In the genomic region with DNA sequence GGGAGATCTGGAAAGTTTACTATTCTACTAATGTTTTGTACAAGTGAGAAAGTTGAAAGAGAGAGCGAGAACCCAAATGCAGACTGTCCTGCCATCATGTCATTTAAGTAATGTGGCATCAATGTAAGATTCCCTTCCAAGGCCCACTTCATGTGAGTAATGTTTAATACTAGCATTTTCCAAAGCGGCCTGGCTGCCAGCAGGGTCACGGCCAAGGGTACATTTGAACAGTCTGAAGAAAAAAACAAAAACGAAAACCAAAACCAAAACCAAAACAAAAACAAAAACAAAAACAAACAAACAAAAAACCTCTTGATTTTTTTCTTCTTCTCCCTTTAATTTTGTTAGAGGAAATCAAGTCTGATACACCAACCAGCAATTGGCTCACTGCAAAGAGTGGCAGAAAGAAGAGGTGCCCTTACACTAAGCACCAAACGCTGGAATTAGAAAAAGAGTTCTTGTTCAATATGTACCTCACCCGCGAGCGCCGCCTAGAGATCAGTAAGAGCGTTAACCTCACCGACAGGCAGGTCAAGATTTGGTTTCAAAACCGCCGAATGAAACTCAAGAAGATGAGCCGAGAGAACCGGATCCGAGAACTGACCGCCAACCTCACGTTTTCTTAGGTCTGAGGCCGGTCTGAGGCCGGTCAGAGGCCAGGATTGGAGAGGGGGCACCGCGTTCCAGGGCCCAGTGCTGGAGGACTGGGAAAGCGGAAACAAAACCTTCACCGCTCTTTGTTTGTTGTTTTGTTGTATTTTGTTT, we compare ENCODE assay signal across 8 cellular contexts. TPM values are rescaled to one million over a fixed set of nuclear protein-coding genes. Genes with fewer than 3 reads are reported as not detected.
A peak's percentile ranks its signal among the peaks of the same experiment; 100 is the strongest.
DNase-seq lines count a peak whose midpoint lies in the region; ATAC-seq, FAIRE-seq and TF ChIP-seq lines count a peak whose summit lies in the region.

No MANE protein-coding gene starts in this region.

- no peak overlapping the region for H3K4me3 ChIP-seq in CD8-positive, alpha-beta memory T cell (ENCODE audit: low read length)
- H3K4me3 ChIP-seq in HAP-1 (peak overlapping the region; percentile 13; the same call in 1 of the 2 replicates), kidney (ENCODE audit: low read length in 2 of 2) (peak overlapping the region; percentile 62 to 69)

- POLR2A ChIA-PET in CD8-positive, alpha-beta memory T cell (lab: Charles Lee): no interaction called here

- H3K4me1 ChIP-seq in CD8-positive, alpha-beta memory T cell (ENCODE audit: insufficient read depth, low read length): no peaks in the 10 kb centered on the region
- H3K4me1 ChIP-seq in HAP-1 (no peaks in the 10 kb centered on the region), kidney (ENCODE audit: control insufficient read depth in 1 of 2, insufficient read depth in 1 of 2, low read depth in 1 of 2, low read length in 2 of 2) (peaks cover 0 to 2% of the 10 kb centered on the region in 2 donors)

- no peak overlapping the region for H3K27ac ChIP-seq in CD8-positive, alpha-beta memory T cell (ENCODE audit: low read depth, low read length)
- peak overlapping the region; percentile 93 to 94 for H3K27ac ChIP-seq in kidney (ENCODE audit: low read depth in 2 of 2, low read length in 2 of 2)

- H3K27ac Mint-ChIP-seq in CD8-positive, alpha-beta memory T cell: peak overlapping the region in 2 of 8 donors; percentile 21 to 77

- no peak for DNase-seq in CD8-positive, alpha-beta memory T cell
- DNase-seq in HAP-1 (ENCODE audit: low spot score in 2 of 2) (peak in 1 of 2 experiments; percentile 75), SK-MEL-5 (ENCODE audit: low read depth, low spot score) (peak; percentile 81), kidney (peak; percentile 90), cerebellum (ENCODE audit: low spot score) (no peak), hippocampal formation (lab: John Stamatoyannopoulos, UW) (no peak)
- DNase-seq in stimulated activated CD4-positive, alpha-beta T cell treated with anti-CD3 and anti-CD28 coated beads, Interleukin-15, amount 100 ng/mL, for 24 hours: no peak

- FAIRE-seq in kidney (lab: Jason Lieb, UNC): no peak

- no peaks in the 10 kb centered on the region for H3K9me3 ChIP-seq in CD8-positive, alpha-beta memory T cell (ENCODE audit: low read length)
- H3K9me3 ChIP-seq in HAP-1: no peaks in the 10 kb centered on the region
- H3K9me3 ChIP-seq in kidney (ENCODE audit: control insufficient read depth in 1 of 2, low read length in 2 of 2): no peaks in the 10 kb centered on the region

- H3K36me3 ChIP-seq in CD8-positive, alpha-beta memory T cell (ENCODE audit: insufficient read depth, low read length): no peaks in the 10 kb centered on the region
- H3K36me3 ChIP-seq in HAP-1 (replicated peaks) (no peaks in the 10 kb centered on the region), kidney (ENCODE audit: control insufficient read depth in 1 of 2, insufficient read depth in 2 of 2, low read length in 2 of 2) (no peaks in the 10 kb centered on the region)

- peaks cover 0 to 3% (median 0%) of the 10 kb centered on the region in 3 donors for H3K36me3 Mint-ChIP-seq in CD8-positive, alpha-beta memory T cell

- TF ChIP-seq CTCF in kidney (IDR thresholded peaks at IDR 0.05; ENCODE audit: borderline replicate concordance, extremely low read depth, insufficient read depth): peak; percentile 56

- CTCF ChIA-PET in CD8-positive, alpha-beta memory T cell (lab: Charles Lee): no interaction called here

- intact Hi-C loops in kidney (cut with DNase I): no loop called here

- H3K4me3 Mint-ChIP-seq in CD8-positive, alpha-beta memory T cell: peak overlapping the region in 4 of 7 donors; percentile 3 to 58 (median 24)

- H3K9ac ChIP-seq in kidney (ENCODE audit: low read length in 2 of 2): peak overlapping the region; percentile 59 to 62

- H3K27me3 Mint-ChIP-seq in CD8-positive, alpha-beta memory T cell: peaks cover 81 to 84% of the 10 kb centered on the region in 2 donors

- H3K27me3 ChIP-seq in CD8-positive, alpha-beta memory T cell (ENCODE audit: insufficient read depth, low read length, poor library complexity, severe bottlenecking): peaks cover 93% of the 10 kb centered on the region
- H3K27me3 ChIP-seq in HAP-1 (ENCODE audit: low read depth): peaks cover 6% of the 10 kb centered on the region; the same call in 1 of the 2 replicates

- in situ Hi-C loops in HAP-1 (cut with MboI; ENCODE audit: low sequenced_read_pairs) (no loop called here), SK-MEL-5 (cut with HindIII; ENCODE audit: low pct_unique_long_range_greater_than_20kb, low sequenced_read_pairs) (no loop called here)

- H3K4me1 Mint-ChIP-seq in CD8-positive, alpha-beta memory T cell: peaks cover 7 to 12% (median 11%) of the 10 kb centered on the region in 3 donors

- H3K9me3 Mint-ChIP-seq in CD8-positive, alpha-beta memory T cell: peaks cover 0 to 18% (median 2%) of the 10 kb centered on the region in 5 donors

- ATAC-seq in GM21526 (IDR thresholded peaks at IDR 0.05; ENCODE audit: low FRiP score, unreplicated experiment): no peak

RNA-seq across cellular contexts. Expression of a gene that starts 2.2 kb away (rescaled TPM):
- total RNA-seq in CD8-positive, alpha-beta memory T cell: not detected
- polyA plus RNA-seq in CD8-positive, alpha-beta memory T cell: not detected
- total RNA-seq in SK-MEL-5 (2014; rRNA removed; shearing (Covaris generic)): 1.3 TPM in 1 of 2 replicates, not detected in the other
- polyA plus RNA-seq in SK-MEL-5 (2015; cell fraction: cytosol; rRNA removed): 0.29 TPM in 1 of 2 replicates, not detected in the other
- polyA plus RNA-seq in SK-MEL-5 (2015; cell fraction: nucleus; rRNA removed): 0.32 and 1.7 TPM in 2 replicates
- 35.4 TPM for total RNA-seq in kidney
- 28.2 TPM for polyA plus RNA-seq in kidney (ENCODE audit: insufficient read depth, low read depth, low replicate concordance)
- not detected for total RNA-seq in cerebellum

RNA-seq across cellular contexts. Expression of a gene that starts 3.7 kb away (rescaled TPM):
- not detected for total RNA-seq in CD8-positive, alpha-beta memory T cell
- polyA plus RNA-seq in CD8-positive, alpha-beta memory T cell: not detected
- 0.18 and 0.59 TPM in 2 replicates for total RNA-seq in SK-MEL-5 (2014; rRNA removed; shearing (Covaris generic))
- 0.85 TPM in 2 replicates for polyA plus RNA-seq in SK-MEL-5 (2015; cell fraction: cytosol; rRNA removed)
- polyA plus RNA-seq in SK-MEL-5 (2015; cell fraction: nucleus; rRNA removed): 2.3 and 4.1 TPM in 2 replicates
- total RNA-seq in kidney (36.5 TPM), cerebellum (not detected)
- polyA plus RNA-seq in kidney (ENCODE audit: insufficient read depth, low read depth, low replicate concordance): 36.4 TPM

RNA-seq across cellular contexts. Expression of a gene that starts 10.7 kb away (rescaled TPM):
- total RNA-seq in CD8-positive, alpha-beta memory T cell: not detected
- not detected for polyA plus RNA-seq in CD8-positive, alpha-beta memory T cell
- 14.5 and 19.7 TPM in 2 replicates for total RNA-seq in SK-MEL-5 (2014; rRNA removed; shearing (Covaris generic))
- polyA plus RNA-seq in SK-MEL-5 (2015; cell fraction: cytosol; rRNA removed): 16.7 and 17.6 TPM in 2 replicates
- polyA plus RNA-seq in SK-MEL-5 (2015; cell fraction: nucleus; rRNA removed): 8.1 and 21.4 TPM in 2 replicates
- 76.5 TPM for total RNA-seq in kidney
- 122 TPM for polyA plus RNA-seq in kidney (ENCODE audit: insufficient read depth, low read depth, low replicate concordance)
- not detected for total RNA-seq in cerebellum

RNA-seq across cellular contexts. Expression of a gene that starts 11.7 kb away (rescaled TPM):
- total RNA-seq in CD8-positive, alpha-beta memory T cell: not detected
- polyA plus RNA-seq in CD8-positive, alpha-beta memory T cell: not detected
- total RNA-seq in SK-MEL-5 (2014; rRNA removed; shearing (Covaris generic)): 0.37 and 0.53 TPM in 2 replicates
- 0.30 and 1.0 TPM in 2 replicates for polyA plus RNA-seq in SK-MEL-5 (2015; cell fraction: cytosol; rRNA removed)
- 0.56 TPM in 1 of 2 replicates, not detected in the other for polyA plus RNA-seq in SK-MEL-5 (2015; cell fraction: nucleus; rRNA removed)
- 15.9 TPM for total RNA-seq in kidney
- 5.8 TPM for polyA plus RNA-seq in kidney (ENCODE audit: insufficient read depth, low read depth, low replicate concordance)
- total RNA-seq in cerebellum: not detected

RNA-seq across cellular contexts. Expression of a gene that starts 19.2 kb away (rescaled TPM):
- not detected for total RNA-seq in CD8-positive, alpha-beta memory T cell
- not detected for polyA plus RNA-seq in CD8-positive, alpha-beta memory T cell
- 0.42 TPM in 1 of 2 replicates, not detected in the other for total RNA-seq in SK-MEL-5 (2014; rRNA removed; shearing (Covaris generic))
- 0.06 and 0.48 TPM in 2 replicates for polyA plus RNA-seq in SK-MEL-5 (2015; cell fraction: cytosol; rRNA removed)
- 0.28 and 0.80 TPM in 2 replicates for polyA plus RNA-seq in SK-MEL-5 (2015; cell fraction: nucleus; rRNA removed)
- not detected for total RNA-seq in kidney
- not detected for polyA plus RNA-seq in kidney (ENCODE audit: insufficient read depth, low read depth, low replicate concordance)
- not detected for total RNA-seq in cerebellum

Comparison
In these comparisons a context has a peak if more than half of its experiments do, and no peak if none do; other contexts are left out.
1. DNase-seq: peak in SK-MEL-5 (single experiment) and kidney (single experiment); none in CD8-positive, alpha-beta memory T cell (0 of 5), cerebellum (single experiment), stimulated activated CD4-positive, alpha-beta T cell treated with anti-CD3 and anti-CD28 coated beads, Interleukin-15, amount 100 ng/mL, for 24 hours (single experiment) and hippocampal formation (0 of 2).
2. RNA of a gene that starts 2.2 kb away (total RNA-seq): 35.4 TPM in kidney (single experiment); 1.3 TPM in SK-MEL-5, not detected in CD8-positive, alpha-beta memory T cell and not detected in cerebellum (single experiment); every median in the first group is over 10 times any median in the second.
3. RNA of a gene that starts 3.7 kb away (total RNA-seq): 36.5 TPM in kidney (single experiment); 0.18 to 0.59 TPM in SK-MEL-5, not detected in CD8-positive, alpha-beta memory T cell and not detected in cerebellum (single experiment); every median in the first group is over 10 times any median in the second.
4. RNA of a gene that starts 10.7 kb away (total RNA-seq): 76.5 TPM in kidney (single experiment) and 14.5 to 19.7 TPM in SK-MEL-5; not detected in CD8-positive, alpha-beta memory T cell and not detected in cerebellum (single experiment); every median in the first group is over 10 times any median in the second.